Comparison of ENCODE assay signal across 23 cellular contexts in genomic region chr9:125919565-125919964, GRCh38.
"Had no signal": no experiment of that assay in that cellular context is flagged by ENCODE, and none has a peak within 500 bp of the region (broad histone marks: within the 10 kb centered on the region; RNA-seq: fewer than 3 reads in every experiment).

No MANE protein-coding gene starts in this region.

- H3K4me2 ChIP-seq: hepatocyte, smooth muscle cell had no signal

- H2AFZ ChIP-seq: hepatocyte had no signal

- H3K27ac ChIP-seq: hepatocyte, left ventricle myocardium inferior, pancreas, right atrium auricular region, right lobe of liver, tibial nerve, vagina had no signal

- H3K27ac Mint-ChIP-seq: memory B cell; naive thymus-derived CD8-positive, alpha-beta T cell; nephron; stimulated activated memory B cell treated with anti-CD40 and anti-IgM and Interleukin-4, amounts not matched to agents 10 μg/mL and 1 μg/mL and 100 μg/mL, for 72 hours; stimulated activated naive CD8-positive, alpha-beta T cell treated with anti-CD3 and anti-CD28 coated beads, Interleukin-15, amount 100 ng/mL, for 72 hours; type B pancreatic cell had no signal

- H3K36me3 ChIP-seq: pancreas, right lobe of liver had no signal

- DNase-seq: islet precursor cell; left ventricle myocardium inferior; naive thymus-derived CD8-positive, alpha-beta T cell; nucleus accumbens; pancreas; right lobe of liver; stimulated activated CD4-positive, alpha-beta T cell treated with anti-CD3 and anti-CD28 coated beads, Interleukin-1b, Interleukin-23, amount 100 ng/mL, for 48 hours; stimulated activated CD4-positive, alpha-beta T cell treated with anti-CD3 and anti-CD28 coated beads, Interleukin-2, amount 100 ng/mL, for 48 hours; stimulated activated CD4-positive, alpha-beta T cell treated with anti-CD3 and anti-CD28 coated beads, Interleukin-4, amount 100 ng/mL, for 4 hours; stimulated activated CD8-positive, alpha-beta memory T cell treated with anti-CD3 and anti-CD28 coated beads, Interleukin-4, amount 100 ng/mL, for 48 hours; stimulated activated naive CD4-positive, alpha-beta T cell treated with Interleukin-2 at 50 U/mL for 16 hours; stimulated activated naive CD8-positive, alpha-beta T cell treated with anti-CD3 and anti-CD28 coated beads, Interleukin-15, amount 100 ng/mL, for 72 hours; substantia nigra had no signal

- H3K27me3 Mint-ChIP-seq: memory B cell; naive thymus-derived CD8-positive, alpha-beta T cell; stimulated activated memory B cell treated with anti-CD40 and anti-IgM and Interleukin-4, amounts not matched to agents 10 μg/mL and 1 μg/mL and 100 μg/mL, for 72 hours; stimulated activated naive CD8-positive, alpha-beta T cell treated with anti-CD3 and anti-CD28 coated beads, Interleukin-15, amount 100 ng/mL, for 72 hours; type B pancreatic cell had no signal

- H3K4me3 Mint-ChIP-seq: memory B cell; naive thymus-derived CD8-positive, alpha-beta T cell; nephron; neural crest cell; stimulated activated memory B cell treated with anti-CD40 and anti-IgM and Interleukin-4, amounts not matched to agents 10 μg/mL and 1 μg/mL and 100 μg/mL, for 72 hours; stimulated activated naive CD8-positive, alpha-beta T cell treated with anti-CD3 and anti-CD28 coated beads, Interleukin-15, amount 100 ng/mL, for 72 hours; type B pancreatic cell had no signal

- H3K4me1 Mint-ChIP-seq: memory B cell; neural crest cell; stimulated activated memory B cell treated with anti-CD40 and anti-IgM and Interleukin-4, amounts not matched to agents 10 μg/mL and 1 μg/mL and 100 μg/mL, for 72 hours; stimulated activated naive CD8-positive, alpha-beta T cell treated with anti-CD3 and anti-CD28 coated beads, Interleukin-15, amount 100 ng/mL, for 72 hours had no signal

- H3K27me3 ChIP-seq: hepatocyte, pancreas, right atrium auricular region, right lobe of liver, tibial nerve, vagina had no signal

- H3K36me3 Mint-ChIP-seq: type B pancreatic cell had no signal

- H3K9me3 ChIP-seq: left ventricle myocardium inferior, pancreas, right atrium auricular region, right lobe of liver, tibial nerve, vagina had no signal

- H3K4me3 ChIP-seq: hepatocyte, left ventricle myocardium inferior, pancreas, right atrium auricular region, right lobe of liver, smooth muscle cell, tibial nerve, vagina had no signal

- ATAC-seq: naive thymus-derived CD8-positive, alpha-beta T cell; pancreas; right lobe of liver; stimulated activated memory B cell treated with anti-CD40 and anti-IgM and Interleukin-4, amounts not matched to agents 10 μg/mL and 1 μg/mL and 100 μg/mL, for 72 hours; stimulated activated naive CD8-positive, alpha-beta T cell treated with anti-CD3 and anti-CD28 coated beads, Interleukin-15, amount 100 ng/mL, for 72 hours had no signal

- H3K4me1 ChIP-seq: pancreas, right atrium auricular region, right lobe of liver, tibial nerve had no signal

- H3K9me3 Mint-ChIP-seq: memory B cell; naive thymus-derived CD8-positive, alpha-beta T cell; nephron; neural crest cell; stimulated activated memory B cell treated with anti-CD40 and anti-IgM and Interleukin-4, amounts not matched to agents 10 μg/mL and 1 μg/mL and 100 μg/mL, for 72 hours; stimulated activated naive CD8-positive, alpha-beta T cell treated with anti-CD3 and anti-CD28 coated beads, Interleukin-15, amount 100 ng/mL, for 72 hours; type B pancreatic cell had no signal
